In genomic region chr16:31179747-31180458, GRCh38 we compare ENCODE assay signal across 8 cellular contexts. TPM values are rescaled to one million over a fixed set of nuclear protein-coding genes. Genes with fewer than 3 reads are reported as not detected.
A peak's percentile ranks its signal among the peaks of the same experiment; 100 is the strongest.
DNase-seq lines count a peak whose midpoint lies in the region; FAIRE-seq and TF ChIP-seq lines count a peak whose summit lies in the region.

TSS of gene FUS (plus strand) at chr16:31180139. CDS start at chr16:31180215, 76 bp downstream.

- peak within 1 kb of the TSS; percentile 99 for H3K4me3 ChIP-seq in HAP-1
- H3K4me3 ChIP-seq in MG63: peak within 1 kb of the TSS; percentile 99
- peak within 1 kb of the TSS; percentile 97 for H3K4me3 ChIP-seq in SJCRH30
- peak within 1 kb of the TSS; percentile 77 to 93 for H3K4me3 ChIP-seq in foreskin fibroblast (ENCODE audit: low read depth in 1 of 2, low read length in 2 of 2)
- peak within 1 kb of the TSS; percentile 65 for H3K4me3 ChIP-seq in neuron (ENCODE audit: low read length)

- H3K36me3 ChIP-seq in HAP-1 (replicated peaks) (peaks cover 46% of the 10 kb centered on the region), MG63 (peaks cover 46% of the 10 kb centered on the region), SJCRH30 (peaks cover 42% of the 10 kb centered on the region), neuron (ENCODE audit: insufficient read depth, low read length) (peaks cover 27% of the 10 kb centered on the region)

- in situ Hi-C loops in HAP-1 (cut with MboI; ENCODE audit: low sequenced_read_pairs): no loop called here

- no peak for TF ChIP-seq CTCF in foreskin fibroblast (IDR thresholded peaks at IDR 0.05; ENCODE audit: low read depth, low read length)

- peak within 1 kb of the TSS; percentile 64 for H2AFZ ChIP-seq in neuron (ENCODE audit: low read depth, low read length)

- DNase-seq in HAP-1 (ENCODE audit: low spot score in 2 of 2): peak; percentile 75 to 91
- DNase-seq in MG63: peak; percentile 82
- peak; percentile 89 to 92 for DNase-seq in SJCRH30
- peak; percentile 83 for DNase-seq in activated gamma-delta T cell treated with anti-CD3 and anti-CD28 coated beads, Interleukin-2, amount 50 U/mL, for 16 hours (ENCODE audit: low read depth)
- peak; percentile 71 to 93 for DNase-seq in foreskin fibroblast
- peak; percentile 58 for DNase-seq in stromal cell of bone marrow (ENCODE audit: low read depth)

- H3K4me1 ChIP-seq in HAP-1 (peaks cover 13% of the 10 kb centered on the region), SJCRH30 (peaks cover 8% of the 10 kb centered on the region), neuron (ENCODE audit: insufficient read depth, low read length) (peaks cover 30% of the 10 kb centered on the region)

- peak; percentile 23 for FAIRE-seq in G401.6 (lab: Jason Lieb, UNC)

- H3K27me3 ChIP-seq in HAP-1 (ENCODE audit: low read depth) (no peaks in the 10 kb centered on the region), MG63 (no peaks in the 10 kb centered on the region), SJCRH30 (no peaks in the 10 kb centered on the region), neuron (ENCODE audit: insufficient read depth, low read length) (no peaks in the 10 kb centered on the region)

- H3K9me3 ChIP-seq in HAP-1 (no peaks in the 10 kb centered on the region), MG63 (no peaks in the 10 kb centered on the region), SJCRH30 (replicated peaks) (no peaks in the 10 kb centered on the region), neuron (ENCODE audit: low read length) (no peaks in the 10 kb centered on the region)

- peak within 1 kb of the TSS; percentile 97 for H3K27ac ChIP-seq in SJCRH30

RNA-seq across cellular contexts. Expression of gene FUS, which starts in this region (rescaled TPM):
- total RNA-seq in MG63 (2014; rRNA removed; shearing (Covaris generic); ENCODE audit: low replicate concordance): 14.5 and 17.2 TPM in 2 replicates
- total RNA-seq in SJCRH30 (2014; rRNA removed; shearing (Covaris generic)): 92.1 and 111 TPM in 2 replicates

Comparison
In these comparisons a context has a peak if more than half of its experiments do, and no peak if none do; other contexts are left out.
1. Peak in every context shown above with its lines: DNase-seq, H3K4me3 ChIP-seq and H3K27ac ChIP-seq.